In genomic region chr5:9201011-9201410, GRCh38 we compare ENCODE assay signal across 31 cellular contexts.
"Had no signal": no experiment of that assay in that cellular context is flagged by ENCODE, and none has a peak within 500 bp of the region (broad histone marks: within the 10 kb centered on the region; RNA-seq: fewer than 3 reads in every experiment).

No MANE protein-coding gene starts in this region.

- H3K4me3 Mint-ChIP-seq: naive thymus-derived CD4-positive, alpha-beta T cell; natural killer cell; nephron; neural progenitor cell; stimulated activated effector memory CD8-positive, alpha-beta T cell treated with anti-CD3 and anti-CD28 coated beads, Interleukin-12 subunit alpha, Interleukin-12 subunit beta, amount 100 ng/mL, for 72 hours; stimulated activated naive B cell treated with anti-CD40 and anti-IgM and Interleukin-4, amounts not matched to agents 10 μg/mL and 1 μg/mL and 100 μg/mL, for 72 hours; stimulated activated naive CD8-positive, alpha-beta T cell treated with anti-CD3 and anti-CD28 coated beads, Interleukin-15, Interleukin-2, amounts not matched to agents 100 ng/mL and 50 ng/mL, for 24 hours had no signal

- H3K27me3 Mint-ChIP-seq: stimulated activated naive CD8-positive, alpha-beta T cell treated with anti-CD3 and anti-CD28 coated beads, Interleukin-15, Interleukin-2, amounts not matched to agents 100 ng/mL and 50 ng/mL, for 24 hours had no signal

- H3K27ac Mint-ChIP-seq: naive thymus-derived CD4-positive, alpha-beta T cell; natural killer cell; nephron; neural progenitor cell; stimulated activated effector memory CD8-positive, alpha-beta T cell treated with anti-CD3 and anti-CD28 coated beads, Interleukin-12 subunit alpha, Interleukin-12 subunit beta, amount 100 ng/mL, for 72 hours; stimulated activated naive B cell treated with anti-CD40 and anti-IgM and Interleukin-4, amounts not matched to agents 10 μg/mL and 1 μg/mL and 100 μg/mL, for 72 hours; stimulated activated naive CD8-positive, alpha-beta T cell treated with anti-CD3 and anti-CD28 coated beads, Interleukin-15, Interleukin-2, amounts not matched to agents 100 ng/mL and 50 ng/mL, for 24 hours had no signal

- ATAC-seq: naive thymus-derived CD4-positive, alpha-beta T cell; natural killer cell; right cardiac atrium; sciatic nerve; stimulated activated effector memory CD8-positive, alpha-beta T cell treated with anti-CD3 and anti-CD28 coated beads, Interleukin-12 subunit alpha, Interleukin-12 subunit beta, amount 100 ng/mL, for 72 hours; stimulated activated naive B cell treated with anti-CD40 and anti-IgM and Interleukin-4, amounts not matched to agents 10 μg/mL and 1 μg/mL and 100 μg/mL, for 72 hours had no signal

- H3K27ac ChIP-seq: neural progenitor cell, ovary, parathyroid adenoma, prostate gland, skin epidermis, spleen, stomach, thoracic aorta, thyroid gland, tibial nerve, upper lobe of left lung, vagina had no signal

- H3K4me3 ChIP-seq: neural progenitor cell, ovary, prostate gland, skin epidermis, smooth muscle cell, spleen, stomach, thoracic aorta, thyroid gland, tibial nerve, upper lobe of left lung, vagina had no signal

- DNase-seq: naive thymus-derived CD4-positive, alpha-beta T cell; natural killer cell; occipital lobe; ovary; posterior cingulate gyrus; retina; right cardiac atrium; spleen; stimulated activated CD4-positive, alpha-beta T cell treated with anti-CD3 and anti-CD28 coated beads, Interleukin-15, amount 100 ng/mL, for 24 hours; stimulated activated CD4-positive, alpha-beta T cell treated with anti-CD3 and anti-CD28 coated beads, Interleukin-2, amount 100 ng/mL, for 24 hours; stimulated activated CD4-positive, alpha-beta T cell treated with anti-CD3 and anti-CD28 coated beads, Interleukin-2, amount 100 ng/mL, for 48 hours; stimulated activated CD4-positive, alpha-beta T cell treated with anti-CD3 and anti-CD28 coated beads, Interleukin-4, amount 100 ng/mL, for 24 hours; stimulated activated naive B cell treated with anti-CD40 and anti-IgM and Interleukin-4, amounts not matched to agents 10 μg/mL and 1 μg/mL and 100 μg/mL, for 72 hours; stimulated activated naive CD4-positive, alpha-beta T cell treated with Interleukin-2 at 50 U/mL for 16 hours; stomach; thyroid gland; trophoblast cell; upper lobe of left lung had no signal

- H3K79me2 ChIP-seq: parathyroid adenoma had no signal

- H3K4me1 ChIP-seq: parathyroid adenoma, prostate gland, spleen, thyroid gland, tibial nerve, upper lobe of left lung, vagina had no signal

- H3K9ac ChIP-seq: neural progenitor cell, parathyroid adenoma had no signal

- H2AFZ ChIP-seq: neural progenitor cell, parathyroid adenoma had no signal

- H3K9me3 ChIP-seq: ovary, prostate gland, stomach, thoracic aorta, thyroid gland, tibial nerve, upper lobe of left lung, vagina had no signal

- H3K4me1 Mint-ChIP-seq: naive thymus-derived CD4-positive, alpha-beta T cell; natural killer cell; nephron; stimulated activated effector memory CD8-positive, alpha-beta T cell treated with anti-CD3 and anti-CD28 coated beads, Interleukin-12 subunit alpha, Interleukin-12 subunit beta, amount 100 ng/mL, for 72 hours had no signal

- H3K27me3 ChIP-seq: ovary, spleen, stomach, thyroid gland, tibial nerve, upper lobe of left lung, vagina had no signal

- H3K9me3 Mint-ChIP-seq: nephron; stimulated activated effector memory CD8-positive, alpha-beta T cell treated with anti-CD3 and anti-CD28 coated beads, Interleukin-12 subunit alpha, Interleukin-12 subunit beta, amount 100 ng/mL, for 72 hours; stimulated activated naive CD8-positive, alpha-beta T cell treated with anti-CD3 and anti-CD28 coated beads, Interleukin-15, Interleukin-2, amounts not matched to agents 100 ng/mL and 50 ng/mL, for 24 hours had no signal

- FAIRE-seq: urothelium cell line had no signal

- H3K36me3 ChIP-seq: neural progenitor cell, ovary, prostate gland, spleen, stomach, thoracic aorta, thyroid gland, upper lobe of left lung, vagina had no signal

- H3K4me2 ChIP-seq: neural progenitor cell, smooth muscle cell had no signal

- H3K36me3 Mint-ChIP-seq: naive thymus-derived CD4-positive, alpha-beta T cell; natural killer cell; stimulated activated effector memory CD8-positive, alpha-beta T cell treated with anti-CD3 and anti-CD28 coated beads, Interleukin-12 subunit alpha, Interleukin-12 subunit beta, amount 100 ng/mL, for 72 hours; stimulated activated naive B cell treated with anti-CD40 and anti-IgM and Interleukin-4, amounts not matched to agents 10 μg/mL and 1 μg/mL and 100 μg/mL, for 72 hours had no signal
